Comparison of ENCODE assay signal across 18 cellular contexts in genomic region chr19:46972301-46972700, GRCh38. TPM values are rescaled to one million over a fixed set of nuclear protein-coding genes. Genes with fewer than 3 reads are reported as not detected.
A peak's percentile ranks its signal among the peaks of the same experiment; 100 is the strongest.
DNase-seq lines count a peak whose midpoint lies in the region; ATAC-seq and TF ChIP-seq lines count a peak whose summit lies in the region.
"Had no signal": no experiment of that assay in that cellular context is flagged by ENCODE, and none has a peak within 500 bp of the region (broad histone marks: within the 10 kb centered on the region; RNA-seq: fewer than 3 reads in every experiment).

No MANE protein-coding gene starts in this region.

- DNase-seq in GM23338 (ENCODE audit: low spot score) (no peak), adrenal gland (peak in 1 of 7 donors; percentile 41), left ventricle myocardium superior (peak; percentile 68), testis (peak; percentile 39), dedifferentiated amniotic fluid mesenchymal stem cell (ENCODE audit: extremely low spot score) (no peak), NCI-H510A (lab: John Stamatoyannopoulos, UW) (no peak)
- DNase-seq: activated CD8-positive, alpha-beta memory T cell treated with anti-CD3 and anti-CD28 coated beads, Interleukin-2, amount 10 ng/mL, durations not matched to agents 7 days and 5 days; amniotic stem cell; GDM1; islet precursor cell; MM.1S; NCI-H187 treated with DMSO at 0.1 percent for 48 hours; NCI-H446 treated with DMSO at 0.1 percent for 48 hours; stimulated activated CD4-positive, alpha-beta T cell treated with anti-CD3 and anti-CD28 coated beads, Interleukin-4, amount 100 ng/mL, for 24 hours had no signal

- intact Hi-C loops in adrenal gland (cut with DNase I) (no loop called here), left ventricle myocardium superior (cut with micrococcal nuclease) (no loop called here), testis (cut with DNase I; ENCODE audit: low total_unique reads) (no loop called here)

- no peaks in the 10 kb centered on the region for H3K36me3 ChIP-seq in GM23338 (ENCODE audit: insufficient read depth)
- peaks cover 0 to 6% of the 10 kb centered on the region in 2 donors for H3K36me3 ChIP-seq in adrenal gland (replicated peaks in 1 of 2)
- no peaks in the 10 kb centered on the region for H3K36me3 ChIP-seq in testis (ENCODE audit: low read depth, missing control alignments)

- peaks cover 6% of the 10 kb centered on the region for H4K20me1 ChIP-seq in GM23338 (replicated peaks; ENCODE audit: insufficient read depth)

- no peaks in the 10 kb centered on the region for H3K27me3 Mint-ChIP-seq in GM23338 (ENCODE audit: insufficient read depth, low read depth, poor library complexity)
- H3K27me3 Mint-ChIP-seq: activated CD8-positive, alpha-beta memory T cell treated with anti-CD3 and anti-CD28 coated beads, Interleukin-2, amount 10 ng/mL, durations not matched to agents 7 days and 5 days had no signal

- H3K36me3 Mint-ChIP-seq in GM23338 (ENCODE audit: low read depth) = no peaks in the 10 kb centered on the region

- H3K4me3 ChIP-seq in GM23338 = no peak overlapping the region
- no peak overlapping the region for H3K4me3 ChIP-seq in adrenal gland
- no peak overlapping the region for H3K4me3 ChIP-seq in testis
- H3K4me3 ChIP-seq: BLaER1, coronary artery had no signal

- no peak for ATAC-seq in GM23338
- ATAC-seq in left ventricle myocardium superior = no peak
- no peak for ATAC-seq in HG03139 (IDR thresholded peaks at IDR 0.05; ENCODE audit: unreplicated experiment)
- ATAC-seq: activated CD8-positive, alpha-beta memory T cell treated with anti-CD3 and anti-CD28 coated beads, Interleukin-2, amount 10 ng/mL, durations not matched to agents 7 days and 5 days had no signal

- H3K27ac ChIP-seq in GM23338 (ENCODE audit: low read depth) (peak overlapping the region; percentile 78), adrenal gland (peak overlapping the region in 3 of 5 donors; percentile 16 to 67 (median 37)), testis (peak overlapping the region in 1 of 2 donors; percentile 1)
- H3K27ac ChIP-seq: BLaER1 had no signal

- no peak overlapping the region for H3K4me3 Mint-ChIP-seq in GM23338
- H3K4me3 Mint-ChIP-seq: activated CD8-positive, alpha-beta memory T cell treated with anti-CD3 and anti-CD28 coated beads, Interleukin-2, amount 10 ng/mL, durations not matched to agents 7 days and 5 days; mesothelial cell of epicardium had no signal

- H3K9me2 ChIP-seq in GM23338 (ENCODE audit: insufficient read depth) = no peaks in the 10 kb centered on the region

- H3K4me2 ChIP-seq in GM23338 = no peak overlapping the region
- H3K4me2 ChIP-seq: BLaER1 had no signal

- TF ChIP-seq POLR2A in adrenal gland (IDR thresholded peaks at IDR 0.05) (no peak), testis (IDR thresholded peaks at IDR 0.05) (no peak)

- peaks cover 20% of the 10 kb centered on the region for H3K4me1 ChIP-seq in GM23338 (ENCODE audit: insufficient read depth)
- H3K4me1 ChIP-seq in adrenal gland (replicated peaks in 1 of 2) = peaks cover 26 to 53% of the 10 kb centered on the region in 2 donors
- H3K4me1 ChIP-seq in testis = peaks cover 39% of the 10 kb centered on the region

- H2AFZ ChIP-seq in GM23338 = no peak overlapping the region

- peaks cover 25% of the 10 kb centered on the region for H3K4me1 Mint-ChIP-seq in GM23338

- no peaks in the 10 kb centered on the region for H3K9me3 ChIP-seq in adrenal gland (replicated peaks in 1 of 3)
- H3K9me3 ChIP-seq in testis = no peaks in the 10 kb centered on the region
- H3K9me3 ChIP-seq: BLaER1 had no signal

- no peaks in the 10 kb centered on the region for H3K9me3 Mint-ChIP-seq in GM23338
- H3K9me3 Mint-ChIP-seq: mesothelial cell of epicardium had no signal

- no peak overlapping the region for H3K27ac Mint-ChIP-seq in GM23338
- H3K27ac Mint-ChIP-seq: activated CD8-positive, alpha-beta memory T cell treated with anti-CD3 and anti-CD28 coated beads, Interleukin-2, amount 10 ng/mL, durations not matched to agents 7 days and 5 days; mesothelial cell of epicardium had no signal

- TF ChIP-seq CTCF in GM23338 (conservative IDR thresholded peaks at IDR 0.05; ENCODE audit: low read depth in 2 of 2) = no peak
- TF ChIP-seq CTCF in adrenal gland (IDR thresholded peaks at IDR 0.05) = no peak
- TF ChIP-seq CTCF in testis (IDR thresholded peaks at IDR 0.05) = no peak

- H3K27me3 ChIP-seq in GM23338 (ENCODE audit: insufficient read depth) (no peaks in the 10 kb centered on the region), adrenal gland (no peaks in the 10 kb centered on the region), testis (no peaks in the 10 kb centered on the region)
- H3K27me3 ChIP-seq: BLaER1 had no signal

- WGBS in adrenal gland, 4 donors = 43 to 59% (median 50%) methylated on average over 8 of the region's 8 CpGs
- 73 to 80% methylated on average over 8 of the region's 8 CpGs for WGBS in testis, 2 donors

- H3F3A ChIP-seq in GM23338 (replicated peaks; ENCODE audit: low read depth) = peaks cover 15% of the 10 kb centered on the region; the same call in 1 of the 2 replicates

- peaks cover 6% of the 10 kb centered on the region; the same call in 1 of the 2 replicates for H3K79me2 ChIP-seq in GM23338 (replicated peaks; ENCODE audit: insufficient read depth)

TF ChIP-seq in GM23338, 12 proteins besides CTCF, POLR2A, EP300 and RAD21:
- TF ChIP-seq ETS1 (IDR thresholded peaks at IDR 0.05) (no peak), REST (IDR thresholded peaks at IDR 0.05; ENCODE audit: unreplicated experiment) (no peak), ZNF114 (CRISPR knock-in tag; IDR thresholded peaks at IDR 0.05) (no peak), CREB1 (CRISPR knock-in tag; IDR thresholded peaks at IDR 0.05; ENCODE audit: low read depth) (no peak), STAT1 (IDR thresholded peaks at IDR 0.05; ENCODE audit: unreplicated experiment) (no peak)

RNA-seq across cellular contexts. Expression of gene NPAS1, which starts 47.3 kb away (rescaled TPM):
- total RNA-seq in GM23338 (2014; rRNA removed; shearing (Covaris generic)) = 5.0 and 5.6 TPM in 2 replicates
- polyA plus RNA-seq in GM23338 (2016; fragmentation: Nextera tagmentation; extraction: Ambion mirVana) (9.7 and 9.8 TPM in 2 replicates), adrenal gland (1 to 10 TPM in 1 of 3 donors, under 1 TPM in 1, not detected in 1; 0.84 to 3.1 TPM), testis (ENCODE audit: insufficient read depth, low read depth, low replicate concordance) (1.1 TPM)
- total RNA-seq in adrenal gland (1 to 10 TPM in 3 of 8 donors, under 1 TPM in 3, not detected in 2; 0.28 to 3.5 (median 0.78) TPM), left ventricle myocardium superior (0.32 TPM), testis (1 to 10 TPM; 1.1 to 2.5 TPM)

Comparison
In these comparisons a context has a peak if more than half of its experiments do, and no peak if none do; other contexts are left out.
1. DNase-seq: peak in left ventricle myocardium superior (single experiment) and testis (single experiment); none in GM23338 (single experiment), dedifferentiated amniotic fluid mesenchymal stem cell (single experiment) and NCI-H510A (single experiment).